In genomic region chr2:119252186-119253113, GRCh38 we compare ENCODE assay signal across 12 cellular contexts. TPM values are rescaled to one million over a fixed set of nuclear protein-coding genes. Genes with fewer than 3 reads are reported as not detected.
DNase-seq lines count a peak whose midpoint lies in the region; ATAC-seq and TF ChIP-seq lines count a peak whose summit lies in the region.
"Had no signal": no experiment of that assay in that cellular context is flagged by ENCODE, and none has a peak within 500 bp of the region (broad histone marks: within the 10 kb centered on the region; RNA-seq: fewer than 3 reads in every experiment).

No MANE protein-coding gene starts in this region.

- peaks cover 73% of the 10 kb centered on the region for H3K4me1 Mint-ChIP-seq in HFFc6 (ENCODE audit: low read depth)
- H3K4me1 Mint-ChIP-seq in glutamatergic neuron (ENCODE audit: low read depth, unreplicated experiment), result peaks cover 14% of the 10 kb centered on the region
- peaks cover 31% of the 10 kb centered on the region for H3K4me1 Mint-ChIP-seq in nephron progenitor cell
- H3K4me1 Mint-ChIP-seq: CD14-positive monocyte, memory B cell had no signal

- no peak for ATAC-seq in HG03378 (IDR thresholded peaks at IDR 0.05; ENCODE audit: unreplicated experiment)

- H3K27ac Mint-ChIP-seq in HFFc6 (peak overlapping the region; percentile 96), glutamatergic neuron (ENCODE audit: unreplicated experiment) (peak overlapping the region; percentile 1), nephron progenitor cell (no peak overlapping the region)
- H3K27ac Mint-ChIP-seq: CD14-positive monocyte, memory B cell had no signal

- TF ChIP-seq CTCF in HFFc6 (IDR thresholded peaks at IDR 0.05) (peak; percentile 38), glutamatergic neuron (IDR thresholded peaks at IDR 0.05; ENCODE audit: partially characterized antibody, unreplicated experiment) (no peak), nephron progenitor cell (IDR thresholded peaks at IDR 0.05) (no peak)

- peaks cover 29% of the 10 kb centered on the region for H3K36me3 Mint-ChIP-seq in HFFc6 (ENCODE audit: low read depth)
- no peaks in the 10 kb centered on the region for H3K36me3 Mint-ChIP-seq in glutamatergic neuron (ENCODE audit: unreplicated experiment)
- H3K36me3 Mint-ChIP-seq in nephron progenitor cell (ENCODE audit: low read depth), result no peaks in the 10 kb centered on the region

- no peaks in the 10 kb centered on the region for H3K9me3 Mint-ChIP-seq in HFFc6
- H3K9me3 Mint-ChIP-seq in glutamatergic neuron (ENCODE audit: unreplicated experiment), result peaks cover 4% of the 10 kb centered on the region
- no peaks in the 10 kb centered on the region for H3K9me3 Mint-ChIP-seq in nephron progenitor cell
- H3K9me3 Mint-ChIP-seq: memory B cell had no signal

- peak; percentile 99 for DNase-seq in A172 (ENCODE audit: low spot score)
- peak; percentile 97 for DNase-seq in HFFc6
- DNase-seq in astrocyte of the hippocampus (ENCODE audit: low read depth, low spot score), result peak; percentile 88
- no peak for DNase-seq in glutamatergic neuron
- no peak for DNase-seq in nephron progenitor cell
- no peak for DNase-seq in DMS 273 (lab: John Stamatoyannopoulos, UW; ENCODE audit: unreplicated experiment)
- no peak for DNase-seq in UCSD-AML1 (lab: John Stamatoyannopoulos, UW; ENCODE audit: unreplicated experiment)
- DNase-seq: stimulated activated CD4-positive, alpha-beta T cell treated with anti-CD3 and anti-CD28 coated beads, Interleukin-2, amount 100 ng/mL, for 24 hours; transverse colon had no signal

- H3K4me3 Mint-ChIP-seq in HFFc6 (peak overlapping the region; percentile 65), glutamatergic neuron (ENCODE audit: unreplicated experiment) (no peak overlapping the region), nephron progenitor cell (no peak overlapping the region)
- H3K4me3 Mint-ChIP-seq: CD14-positive monocyte, memory B cell had no signal

- H3K27me3 Mint-ChIP-seq in HFFc6 (ENCODE audit: insufficient read depth), result no peaks in the 10 kb centered on the region; the same call in none of the 2 replicates
- peaks cover 4% of the 10 kb centered on the region for H3K27me3 Mint-ChIP-seq in glutamatergic neuron (ENCODE audit: unreplicated experiment)
- peaks cover 8% of the 10 kb centered on the region for H3K27me3 Mint-ChIP-seq in nephron progenitor cell (ENCODE audit: low read depth, poor library complexity)
- H3K27me3 Mint-ChIP-seq: memory B cell had no signal

RNA-seq across cellular contexts. Expression of gene STEAP3, which starts 28.8 kb away (rescaled TPM):
- total RNA-seq in A172 (2014; rRNA removed; shearing (Covaris generic)), result 71.3 and 117 TPM in 2 replicates
- total RNA-seq in HFFc6 (2021; fragmentation: NEBNext Ultra II Directional; extraction: Animal tissue kit (Norgen Biotek cat#: 25700)), result 10 to 100 TPM; 20.7 to 37.3 (median 30.9) TPM
- 2.1 TPM for total RNA-seq in glutamatergic neuron (ENCODE audit: unreplicated experiment)

Comparison
In these comparisons a context has a peak if more than half of its experiments do, and no peak if none do; other contexts are left out.
1. DNase-seq: peak in A172 (single experiment), HFFc6 (single experiment) and astrocyte of the hippocampus (single experiment); none in glutamatergic neuron (single experiment), nephron progenitor cell (single experiment), DMS 273 (single experiment) and UCSD-AML1 (single experiment).